Comparison of ENCODE assay signal across 13 cellular contexts in genomic region chr15:88802250-88802990, GRCh38. TPM values are rescaled to one million over a fixed set of nuclear protein-coding genes. Genes with fewer than 3 reads are reported as not detected.
A peak's percentile ranks its signal among the peaks of the same experiment; 100 is the strongest.
DNase-seq lines count a peak whose midpoint lies in the region; ATAC-seq and TF ChIP-seq lines count a peak whose summit lies in the region.
"Had no signal": no experiment of that assay in that cellular context is flagged by ENCODE, and none has a peak within 500 bp of the region (broad histone marks: within the 10 kb centered on the region; RNA-seq: fewer than 3 reads in every experiment).

No MANE protein-coding gene starts in this region.

- peak overlapping the region in 2 of 5 experiments; percentile 67 to 73 for H3K27ac Mint-ChIP-seq in brain

- H3K27me3 ChIP-seq in left ventricle myocardium inferior (ENCODE audit: low read depth) (peaks cover 100% of the 10 kb centered on the region), aorta (ENCODE audit: control insufficient read depth in 1 of 2, insufficient read depth in 2 of 2, low read length in 1 of 2) (no peaks in the 10 kb centered on the region)

- H3K9me3 Mint-ChIP-seq in brain, result peaks cover 0 to 6% (median 0%) of the 10 kb centered on the region in 5 experiments

- H3K9me3 ChIP-seq in left ventricle myocardium inferior (replicated peaks) (no peaks in the 10 kb centered on the region), mesodermal cell (ENCODE audit: control insufficient read depth, low read length) (no peaks in the 10 kb centered on the region), aorta (ENCODE audit: control insufficient read depth, low read length) (no peaks in the 10 kb centered on the region)

- no peaks in the 10 kb centered on the region for H3K36me3 Mint-ChIP-seq in brain

- H3K4me1 ChIP-seq in left ventricle myocardium inferior, result peaks cover 11% of the 10 kb centered on the region
- peaks cover 25% of the 10 kb centered on the region for H3K4me1 ChIP-seq in mesodermal cell (ENCODE audit: control insufficient read depth, insufficient read depth, low read length, poor library complexity, severe bottlenecking)
- no peaks in the 10 kb centered on the region for H3K4me1 ChIP-seq in aorta (ENCODE audit: control insufficient read depth in 1 of 2, insufficient read depth in 2 of 2, low read length in 2 of 2)

- ATAC-seq in Right ventricle myocardium superior (ENCODE audit: poor library complexity) (no peak), aorta (ENCODE audit: low FRiP score) (no peak), HG03159 (IDR thresholded peaks at IDR 0.05; ENCODE audit: unreplicated experiment) (no peak)

- intact Hi-C loops in left ventricle myocardium inferior (cut with micrococcal nuclease), result no loop called here
- intact Hi-C loops in Right ventricle myocardium superior (cut with DNase I), result no loop called here
- intact Hi-C loops in aorta (cut with DNase I), result loop anchor here (5.0 kb wide), 1 partner anchor 55 kb away; no protein-coding TSS in a partner anchor

- H3K4me1 Mint-ChIP-seq in brain, result peaks cover 5% of the 10 kb centered on the region

- H3K36me3 ChIP-seq in left ventricle myocardium inferior (no peaks in the 10 kb centered on the region), mesodermal cell (ENCODE audit: control insufficient read depth, insufficient read depth, low read length) (no peaks in the 10 kb centered on the region), aorta (ENCODE audit: control insufficient read depth in 1 of 2, insufficient read depth in 2 of 2, low read length in 1 of 2) (no peaks in the 10 kb centered on the region)
- H3K36me3 ChIP-seq: BLaER1 treated with 17β-estradiol and CSF1 and Interleukin-3, amounts not matched to agents 10 nM and 100 nM had no signal

- WGBS in mesodermal cell (ENCODE audit: insufficient coverage in 2 of 2), 2 experiments, result 0 to 5% methylated on average over 15 of the region's 20 CpGs
- WGBS in aorta, 2 donors, result 12 to 13% methylated on average over 20 of the region's 20 CpGs

- TF ChIP-seq CTCF in left ventricle myocardium inferior (IDR thresholded peaks at IDR 0.05; ENCODE audit: borderline replicate concordance) (no peak), brain (conservative IDR thresholded peaks at IDR 0.05) (no peak)

- H3K27me3 Mint-ChIP-seq in brain, result peaks cover 72% of the 10 kb centered on the region

- DNase-seq in left ventricle myocardium inferior (no peak), Right ventricle myocardium superior (no peak), aorta (no peak), COR-L47 (lab: John Stamatoyannopoulos, UW) (no peak), amniotic stem cell (lab: John Stamatoyannopoulos, UW) (no peak)
- DNase-seq: activated CD4-positive, CD25-positive, alpha-beta regulatory T cell; GDM1; GOT3; NCI-H2227 treated with DMSO at 0.1 percent for 48 hours had no signal

- H3K27ac ChIP-seq in left ventricle myocardium inferior (replicated peaks), result no peak overlapping the region
- no peak overlapping the region for H3K27ac ChIP-seq in mesodermal cell (ENCODE audit: low read depth, low read length, severe bottlenecking)
- H3K27ac ChIP-seq in aorta (ENCODE audit: low read depth in 1 of 2, low read length in 2 of 2), result no peak overlapping the region
- H3K27ac ChIP-seq: BLaER1 treated with 17β-estradiol and CSF1 and Interleukin-3, amounts not matched to agents 10 nM and 100 nM had no signal

- peak overlapping the region; percentile 88 to 98 (median 90) for H3K4me3 Mint-ChIP-seq in brain

- peak overlapping the region; percentile 53 for H3K4me3 ChIP-seq in left ventricle myocardium inferior
- peak overlapping the region; percentile 52 for H3K4me3 ChIP-seq in mesodermal cell (ENCODE audit: extremely low read depth, insufficient read depth, low read length, poor library complexity, severe bottlenecking)
- peak overlapping the region; percentile 32 to 42 for H3K4me3 ChIP-seq in aorta (ENCODE audit: low read length in 2 of 2)
- H3K4me3 ChIP-seq: BLaER1 treated with 17β-estradiol and CSF1 and Interleukin-3, amounts not matched to agents 10 nM and 100 nM had no signal

RNA-seq across cellular contexts. Expression of gene ACAN, which starts 0.8 kb away (rescaled TPM):
- total RNA-seq in left ventricle myocardium inferior (not detected), Right ventricle myocardium superior (0.13 TPM), aorta (100 to 1,000 TPM in 1 of 2 donors, 10 to 100 TPM in 1; 31.7 to 312 TPM)
- polyA plus RNA-seq in brain (ENCODE audit: insufficient read depth, low read depth, low replicate concordance) (0.53 TPM), aorta (10 to 100 TPM; 12.9 to 37.6 TPM)
- 8.4 TPM for polyA plus RNA-seq in mesodermal cell (2013, experiment 1 of 2)
- 6.1 TPM for polyA plus RNA-seq in mesodermal cell (2013, experiment 2 of 2)

Comparison
In these comparisons a context has a peak if more than half of its experiments do, and no peak if none do; other contexts are left out.
1. RNA of gene ACAN, which starts 0.8 kb away (total RNA-seq): 31.7 to 312 TPM in aorta; 0.13 TPM in Right ventricle myocardium superior (single experiment) and not detected in left ventricle myocardium inferior (single experiment); every median in the first group is over 10 times any median in the second.
2. intact Hi-C loops: an anchor here in aorta (5.0 kb wide); none called in left ventricle myocardium inferior and Right ventricle myocardium superior.
3. Peak in every context shown above with its lines, with median percentiles within 50 percentile points of each other: H3K4me3 ChIP-seq.